17 cellular contexts compared by ENCODE assay signal in the genomic region with DNA sequence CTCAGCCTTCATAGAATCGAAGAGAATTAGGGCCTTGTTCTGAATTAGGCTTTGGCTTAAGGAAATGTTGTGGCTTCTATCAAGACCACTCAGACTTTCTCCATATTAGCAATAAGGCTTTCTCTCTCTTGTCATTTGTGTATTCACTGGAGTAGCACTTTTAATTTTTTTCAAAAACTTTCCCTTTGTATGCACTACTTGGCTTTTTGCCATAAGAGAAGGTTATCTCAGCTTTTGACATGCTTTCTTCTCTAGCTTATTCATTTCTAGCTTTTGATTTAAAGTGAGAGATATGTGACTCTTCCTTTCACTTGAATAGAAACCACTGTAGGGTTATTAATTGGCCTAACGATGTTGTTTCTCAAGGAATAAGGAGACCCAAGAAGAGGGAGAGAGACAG.
DNase-seq lines count a peak whose midpoint lies in the region; ATAC-seq and TF ChIP-seq lines count a peak whose summit lies in the region.
"Had no signal": no experiment of that assay in that cellular context is flagged by ENCODE, and none has a peak within 500 bp of the region (broad histone marks: within the 10 kb centered on the region; RNA-seq: fewer than 3 reads in every experiment).

No MANE protein-coding gene starts in this region.

- intact Hi-C loops in aorta (cut with DNase I), result no loop called here
- intact Hi-C loops in CD4-positive, alpha-beta memory T cell (cut with micrococcal nuclease), result no loop called here

- H3K27ac ChIP-seq in aorta (ENCODE audit: low read depth in 1 of 2, low read length in 2 of 2), result no peak overlapping the region
- H3K27ac ChIP-seq in CD4-positive, alpha-beta memory T cell (ENCODE audit: low read depth, low read length), result no peak overlapping the region
- H3K27ac ChIP-seq: brain microvascular endothelial cell, left ventricle myocardium inferior, right lobe of liver had no signal

- H3K36me3 ChIP-seq in aorta (ENCODE audit: control insufficient read depth in 1 of 2, insufficient read depth in 2 of 2, low read length in 1 of 2), result no peaks in the 10 kb centered on the region
- H3K36me3 ChIP-seq in CD4-positive, alpha-beta memory T cell (ENCODE audit: insufficient read depth, low read length), result no peaks in the 10 kb centered on the region
- H3K36me3 ChIP-seq: brain microvascular endothelial cell, left ventricle myocardium inferior, right lobe of liver had no signal

- H3K36me3 Mint-ChIP-seq in CD4-positive, alpha-beta memory T cell, result peaks cover 0 to 5% of the 10 kb centered on the region in 2 donors

- DNase-seq in GM12865 (ENCODE audit: low read depth) (peak; percentile 64), choroid plexus epithelial cell (ENCODE audit: low read depth) (peak; percentile 3), aorta (no peak), NCI-H187 treated with DMSO at 0.1 percent for 48 hours (lab: John Stamatoyannopoulos, UW) (no peak), NCI-H2107 (lab: John Stamatoyannopoulos, UW) (no peak)
- DNase-seq in CD4-positive, alpha-beta memory T cell, result no peak
- DNase-seq: activated CD4-positive, alpha-beta T cell treated with anti-CD3 and anti-CD28 coated beads for 48 hours; activated CD8-positive, alpha-beta memory T cell treated with anti-CD3 and anti-CD28 coated beads, Interleukin-2, amount 50 U/mL, for 4 hours; brain microvascular endothelial cell; KBM-7; left ventricle myocardium inferior; NCI-H2081; right lobe of liver; SK-N-SH had no signal

- no peaks in the 10 kb centered on the region for H3K9me3 Mint-ChIP-seq in CD4-positive, alpha-beta memory T cell

- ATAC-seq in GM18909 (IDR thresholded peaks at IDR 0.05; ENCODE audit: poor library complexity, unreplicated experiment), result peak; percentile 43
- peak; percentile 92 for ATAC-seq in HG02870 (IDR thresholded peaks at IDR 0.05; ENCODE audit: unreplicated experiment)
- ATAC-seq in aorta (ENCODE audit: low FRiP score), result no peak
- ATAC-seq: right lobe of liver had no signal

- no peaks in the 10 kb centered on the region for H3K27me3 Mint-ChIP-seq in CD4-positive, alpha-beta memory T cell
- H3K27me3 Mint-ChIP-seq: activated naive CD8-positive, alpha-beta T cell had no signal

- H3K27ac Mint-ChIP-seq in CD4-positive, alpha-beta memory T cell, result no peak overlapping the region
- H3K27ac Mint-ChIP-seq: activated naive CD8-positive, alpha-beta T cell had no signal

- POLR2A ChIA-PET in CD4-positive, alpha-beta memory T cell (lab: Charles Lee; ENCODE audit: partially characterized antibody), result no interaction called here

- WGBS in aorta, 2 donors, result 94 to 95% methylated on average over 2 of the region's 2 CpGs

- H3K4me1 ChIP-seq in aorta (ENCODE audit: control insufficient read depth in 1 of 2, insufficient read depth in 2 of 2, low read length in 2 of 2), result no peaks in the 10 kb centered on the region
- H3K4me1 ChIP-seq in CD4-positive, alpha-beta memory T cell (ENCODE audit: insufficient read depth, low read length), result no peaks in the 10 kb centered on the region

- no peak for TF ChIP-seq CTCF in GM12865 (IDR thresholded peaks at IDR 0.05; ENCODE audit: insufficient read depth, low read depth, low read length, missing control alignments)
- TF ChIP-seq CTCF in choroid plexus epithelial cell (conservative IDR thresholded peaks at IDR 0.05; ENCODE audit: low read depth, low read length), result no peak

- H3K4me3 ChIP-seq in GM12865 (ENCODE audit: low read depth, low read length), result no peak overlapping the region
- no peak overlapping the region for H3K4me3 ChIP-seq in choroid plexus epithelial cell (ENCODE audit: low read depth, low read length)
- H3K4me3 ChIP-seq in aorta (ENCODE audit: low read length in 2 of 2), result no peak overlapping the region
- no peak overlapping the region for H3K4me3 ChIP-seq in CD4-positive, alpha-beta memory T cell (ENCODE audit: low read length in 2 of 2)
- H3K4me3 ChIP-seq: left ventricle myocardium inferior, right lobe of liver had no signal

- CTCF ChIA-PET in CD4-positive, alpha-beta memory T cell (lab: Charles Lee; ENCODE audit: partially characterized antibody), result no interaction called here

- no peaks in the 10 kb centered on the region for H3K27me3 ChIP-seq in aorta (ENCODE audit: control insufficient read depth in 1 of 2, insufficient read depth in 2 of 2, low read length in 1 of 2)
- no peaks in the 10 kb centered on the region for H3K27me3 ChIP-seq in CD4-positive, alpha-beta memory T cell (ENCODE audit: insufficient read depth, low read length)
- H3K27me3 ChIP-seq: brain microvascular endothelial cell, right lobe of liver had no signal

- no peaks in the 10 kb centered on the region for H3K9me3 ChIP-seq in aorta (ENCODE audit: control insufficient read depth, low read length)
- H3K9me3 ChIP-seq in CD4-positive, alpha-beta memory T cell (ENCODE audit: control insufficient read depth in 1 of 2, low read length in 2 of 2), result no peaks in the 10 kb centered on the region
- H3K9me3 ChIP-seq: left ventricle myocardium inferior, right lobe of liver, SK-N-SH had no signal

- H3K4me3 Mint-ChIP-seq in CD4-positive, alpha-beta memory T cell, result no peak overlapping the region
- H3K4me3 Mint-ChIP-seq: activated naive CD8-positive, alpha-beta T cell had no signal

- peaks cover 0 to 4% (median 2%) of the 10 kb centered on the region in 4 donors for H3K4me1 Mint-ChIP-seq in CD4-positive, alpha-beta memory T cell

Comparison
In these comparisons a context has a peak if more than half of its experiments do, and no peak if none do; other contexts are left out.
1. DNase-seq: peak in GM12865 (single experiment) and choroid plexus epithelial cell (single experiment); none in aorta (0 of 2), NCI-H187 treated with DMSO at 0.1 percent for 48 hours (single experiment), CD4-positive, alpha-beta memory T cell (0 of 5) and NCI-H2107 (single experiment).